Comparison of ENCODE assay signal across 24 cellular contexts in the genomic region with DNA sequence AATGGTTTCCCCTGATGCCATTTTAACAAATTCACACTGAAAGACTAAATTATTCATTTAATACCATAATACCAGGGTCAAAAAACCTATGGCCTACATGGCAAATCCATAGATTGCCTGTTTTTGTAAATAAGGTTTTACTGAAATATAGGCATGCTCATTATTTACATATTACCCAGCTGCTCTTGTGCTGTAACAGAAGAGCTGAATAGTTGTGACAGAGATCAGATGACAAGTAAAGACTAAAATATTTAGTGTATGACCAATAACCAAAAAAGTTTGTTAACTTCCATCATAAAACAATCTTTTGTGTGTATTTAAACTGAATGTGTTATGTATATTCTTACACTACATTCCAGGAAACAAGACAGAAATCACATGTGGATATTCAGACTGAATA.
DNase-seq lines count a peak whose midpoint lies in the region; ATAC-seq, FAIRE-seq and TF ChIP-seq lines count a peak whose summit lies in the region.
"Had no signal": no experiment of that assay in that cellular context is flagged by ENCODE, and none has a peak within 500 bp of the region (broad histone marks: within the 10 kb centered on the region; RNA-seq: fewer than 3 reads in every experiment).

No MANE protein-coding gene starts in this region.

- H3K9me3 Mint-ChIP-seq in stimulated activated naive B cell treated with anti-CD40 and anti-IgM and Interleukin-4, amounts not matched to agents 10 μg/mL and 1 μg/mL and 100 μg/mL, for 72 hours, result no peaks in the 10 kb centered on the region
- H3K9me3 Mint-ChIP-seq: activated CD8-positive, alpha-beta T cell treated with anti-CD3 and anti-CD28 coated beads for 36 hours; central memory CD8-positive, alpha-beta T cell; natural killer cell; type B pancreatic cell had no signal

- peaks cover 1% of the 10 kb centered on the region for H3K36me3 ChIP-seq in bronchial epithelial cell (ENCODE audit: control insufficient read depth, insufficient read depth, low read length)

- no peak for ATAC-seq in A549
- ATAC-seq in stimulated activated naive B cell treated with anti-CD40 and anti-IgM and Interleukin-4, amounts not matched to agents 10 μg/mL and 1 μg/mL and 100 μg/mL, for 72 hours (replicated peaks), result no peak
- no peak for ATAC-seq in HG02970 (IDR thresholded peaks at IDR 0.05; ENCODE audit: low FRiP score, unreplicated experiment)
- ATAC-seq: activated CD8-positive, alpha-beta T cell treated with anti-CD3 and anti-CD28 coated beads for 36 hours; left cardiac atrium; natural killer cell; pancreas had no signal

- H3K27me3 ChIP-seq in bronchial epithelial cell (ENCODE audit: control insufficient read depth, insufficient read depth, low read length), result no peaks in the 10 kb centered on the region
- H3K27me3 ChIP-seq: ascending aorta, pancreas, right atrium auricular region had no signal

- no peak for TF ChIP-seq EP300 in A549 (IDR thresholded peaks at IDR 0.05)

- H3K27me3 Mint-ChIP-seq in stimulated activated naive B cell treated with anti-CD40 and anti-IgM and Interleukin-4, amounts not matched to agents 10 μg/mL and 1 μg/mL and 100 μg/mL, for 72 hours, result no peaks in the 10 kb centered on the region
- H3K27me3 Mint-ChIP-seq: activated CD8-positive, alpha-beta T cell treated with anti-CD3 and anti-CD28 coated beads for 36 hours; central memory CD8-positive, alpha-beta T cell; type B pancreatic cell had no signal

- no peak for TF ChIP-seq CTCF in A549 (IDR thresholded peaks at IDR 0.05)
- no peak for TF ChIP-seq CTCF in bronchial epithelial cell (IDR thresholded peaks at IDR 0.05; ENCODE audit: insufficient read depth, low read length, severe bottlenecking)

- peak; percentile 51 for FAIRE-seq in A549 (lab: Jason Lieb, UNC)
- peak; percentile 17 for FAIRE-seq in GM12892 (lab: Jason Lieb, UNC)
- no peak for FAIRE-seq in bronchial epithelial cell (lab: Jason Lieb, UNC)
- FAIRE-seq: pancreas had no signal

- TF ChIP-seq POLR2A in A549 (IDR thresholded peaks at IDR 0.05; ENCODE audit: low read length), result no peak
- no peak for TF ChIP-seq POLR2A in GM12892 (IDR thresholded peaks at IDR 0.05; ENCODE audit: low read depth, low read length)

- no peak for DNase-seq in A549 (ENCODE audit: low read depth in 1 of 2, low spot score in 1 of 2)
- DNase-seq in GM12892 (ENCODE audit: insufficient read length), result no peak
- DNase-seq in bronchial epithelial cell (ENCODE audit: low read depth), result peak; percentile 26
- DNase-seq in foreskin melanocyte, result peak; percentile 40
- no peak for DNase-seq in islet precursor cell
- DNase-seq in stimulated activated naive B cell treated with anti-CD40 and anti-IgM and Interleukin-4, amounts not matched to agents 10 μg/mL and 1 μg/mL and 100 μg/mL, for 72 hours, result no peak
- DNase-seq in NCI-H1694 treated with DMSO at 0.1 percent for 48 hours (lab: John Stamatoyannopoulos, UW), result no peak
- DNase-seq: activated CD4-positive, CD25-positive, alpha-beta regulatory T cell treated with anti-CD3 and anti-CD28 coated beads, Interleukin-2, amount 50 U/mL, for 72 hours; activated CD8-positive, alpha-beta T cell treated with anti-CD3 and anti-CD28 coated beads for 36 hours; activated naive CD4-positive, alpha-beta T cell treated with anti-CD3 and anti-CD28 coated beads, Interleukin-2, amount 50 U/mL, for 16 hours; activated T-cell treated with anti-CD3 and anti-CD28 coated beads, Interleukin-2, amount 50 U/mL, for 1 hour; DMS153; GF-D8; left cardiac atrium; natural killer cell; NCI-H187 treated with DMSO at 0.1 percent for 48 hours; NCI-H2227 treated with DMSO at 0.1 percent for 48 hours; NCI-H748 treated with DMSO at 0.1 percent for 48 hours; pancreas had no signal

- no peak overlapping the region for H3K4me3 ChIP-seq in A549
- H3K4me3 ChIP-seq in bronchial epithelial cell (ENCODE audit: low read depth, low read length), result peak overlapping the region; percentile 24
- H3K4me3 ChIP-seq: ascending aorta, pancreas, right atrium auricular region had no signal

- POLR2A ChIA-PET in A549 (lab: Yijun Ruan, JAX), result no interaction called here

- H3K27ac ChIP-seq in A549, result no peak overlapping the region
- H3K27ac ChIP-seq: ascending aorta, pancreas, right atrium auricular region had no signal

- peaks cover 15 to 26% of the 10 kb centered on the region in 2 donors for H3K36me3 Mint-ChIP-seq in stimulated activated naive B cell treated with anti-CD40 and anti-IgM and Interleukin-4, amounts not matched to agents 10 μg/mL and 1 μg/mL and 100 μg/mL, for 72 hours
- H3K36me3 Mint-ChIP-seq: natural killer cell had no signal

- peaks cover 12% of the 10 kb centered on the region; the same call in 2 of the 3 replicates for H3K4me1 ChIP-seq in A549
- H3K4me1 ChIP-seq: ascending aorta, pancreas, right atrium auricular region had no signal

- no peak overlapping the region for H3K4me3 Mint-ChIP-seq in stimulated activated naive B cell treated with anti-CD40 and anti-IgM and Interleukin-4, amounts not matched to agents 10 μg/mL and 1 μg/mL and 100 μg/mL, for 72 hours
- H3K4me3 Mint-ChIP-seq: activated CD8-positive, alpha-beta T cell treated with anti-CD3 and anti-CD28 coated beads for 36 hours; central memory CD8-positive, alpha-beta T cell; natural killer cell; type B pancreatic cell had no signal

- no peaks in the 10 kb centered on the region for H3K4me1 Mint-ChIP-seq in stimulated activated naive B cell treated with anti-CD40 and anti-IgM and Interleukin-4, amounts not matched to agents 10 μg/mL and 1 μg/mL and 100 μg/mL, for 72 hours
- H3K4me1 Mint-ChIP-seq: natural killer cell had no signal

- no peak for TF ChIP-seq RAD21 in A549 (conservative IDR thresholded peaks at IDR 0.05 in 1 of 2, IDR thresholded peaks at IDR 0.05 in 1 of 2)

- H3K9me3 ChIP-seq in A549, result no peaks in the 10 kb centered on the region
- H3K9me3 ChIP-seq: ascending aorta, right atrium auricular region had no signal

- H3K4me2 ChIP-seq in A549, result no peak overlapping the region

- CTCF ChIA-PET in A549 (lab: Yijun Ruan, JAX), result no interaction called here

- H3K27ac Mint-ChIP-seq in stimulated activated naive B cell treated with anti-CD40 and anti-IgM and Interleukin-4, amounts not matched to agents 10 μg/mL and 1 μg/mL and 100 μg/mL, for 72 hours, result no peak overlapping the region
- H3K27ac Mint-ChIP-seq: type B pancreatic cell had no signal

TF ChIP-seq in A549, 52 proteins besides CTCF, POLR2A, EP300 and RAD21 (continues in another document):
- no peak for TF ChIP-seq CBX2 (IDR thresholded peaks at IDR 0.05; ENCODE audit: borderline replicate concordance, low read depth)
- TF ChIP-seq ZNF302 (CRISPR knock-in tag; IDR thresholded peaks at IDR 0.05), result no peak
- TF ChIP-seq, protein P1, sequence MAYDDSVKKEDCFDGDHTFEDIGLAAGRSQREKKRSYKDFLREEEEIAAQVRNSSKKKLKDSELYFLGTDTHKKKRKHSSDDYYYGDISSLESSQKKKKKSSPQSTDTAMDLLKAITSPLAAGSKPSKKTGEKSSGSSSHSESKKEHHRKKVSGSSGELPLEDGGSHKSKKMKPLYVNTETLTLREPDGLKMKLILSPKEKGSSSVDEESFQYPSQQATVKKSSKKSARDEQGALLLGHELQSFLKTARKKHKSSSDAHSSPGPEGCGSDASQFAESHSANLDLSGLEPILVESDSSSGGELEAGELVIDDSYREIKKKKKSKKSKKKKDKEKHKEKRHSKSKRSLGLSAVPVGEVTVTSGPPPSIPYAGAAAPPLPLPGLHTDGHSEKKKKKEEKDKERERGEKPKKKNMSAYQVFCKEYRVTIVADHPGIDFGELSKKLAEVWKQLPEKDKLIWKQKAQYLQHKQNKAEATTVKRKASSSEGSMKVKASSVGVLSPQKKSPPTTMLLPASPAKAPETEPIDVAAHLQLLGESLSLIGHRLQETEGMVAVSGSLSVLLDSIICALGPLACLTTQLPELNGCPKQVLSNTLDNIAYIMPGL (CRISPR knock-in tag; IDR thresholded peaks at IDR 0.05; ENCODE audit: borderline replicate concordance), result no peak
- TF ChIP-seq, protein P2, sequence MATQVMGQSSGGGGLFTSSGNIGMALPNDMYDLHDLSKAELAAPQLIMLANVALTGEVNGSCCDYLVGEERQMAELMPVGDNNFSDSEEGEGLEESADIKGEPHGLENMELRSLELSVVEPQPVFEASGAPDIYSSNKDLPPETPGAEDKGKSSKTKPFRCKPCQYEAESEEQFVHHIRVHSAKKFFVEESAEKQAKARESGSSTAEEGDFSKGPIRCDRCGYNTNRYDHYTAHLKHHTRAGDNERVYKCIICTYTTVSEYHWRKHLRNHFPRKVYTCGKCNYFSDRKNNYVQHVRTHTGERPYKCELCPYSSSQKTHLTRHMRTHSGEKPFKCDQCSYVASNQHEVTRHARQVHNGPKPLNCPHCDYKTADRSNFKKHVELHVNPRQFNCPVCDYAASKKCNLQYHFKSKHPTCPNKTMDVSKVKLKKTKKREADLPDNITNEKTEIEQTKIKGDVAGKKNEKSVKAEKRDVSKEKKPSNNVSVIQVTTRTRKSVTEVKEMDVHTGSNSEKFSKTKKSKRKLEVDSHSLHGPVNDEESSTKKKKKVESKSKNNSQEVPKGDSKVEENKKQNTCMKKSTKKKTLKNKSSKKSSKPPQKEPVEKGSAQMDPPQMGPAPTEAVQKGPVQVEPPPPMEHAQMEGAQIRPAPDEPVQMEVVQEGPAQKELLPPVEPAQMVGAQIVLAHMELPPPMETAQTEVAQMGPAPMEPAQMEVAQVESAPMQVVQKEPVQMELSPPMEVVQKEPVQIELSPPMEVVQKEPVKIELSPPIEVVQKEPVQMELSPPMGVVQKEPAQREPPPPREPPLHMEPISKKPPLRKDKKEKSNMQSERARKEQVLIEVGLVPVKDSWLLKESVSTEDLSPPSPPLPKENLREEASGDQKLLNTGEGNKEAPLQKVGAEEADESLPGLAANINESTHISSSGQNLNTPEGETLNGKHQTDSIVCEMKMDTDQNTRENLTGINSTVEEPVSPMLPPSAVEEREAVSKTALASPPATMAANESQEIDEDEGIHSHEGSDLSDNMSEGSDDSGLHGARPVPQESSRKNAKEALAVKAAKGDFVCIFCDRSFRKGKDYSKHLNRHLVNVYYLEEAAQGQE (IDR thresholded peaks at IDR 0.05), result no peak
- TF ChIP-seq CBX8 (IDR thresholded peaks at IDR 0.05), result no peak
- TF ChIP-seq, protein P3, sequence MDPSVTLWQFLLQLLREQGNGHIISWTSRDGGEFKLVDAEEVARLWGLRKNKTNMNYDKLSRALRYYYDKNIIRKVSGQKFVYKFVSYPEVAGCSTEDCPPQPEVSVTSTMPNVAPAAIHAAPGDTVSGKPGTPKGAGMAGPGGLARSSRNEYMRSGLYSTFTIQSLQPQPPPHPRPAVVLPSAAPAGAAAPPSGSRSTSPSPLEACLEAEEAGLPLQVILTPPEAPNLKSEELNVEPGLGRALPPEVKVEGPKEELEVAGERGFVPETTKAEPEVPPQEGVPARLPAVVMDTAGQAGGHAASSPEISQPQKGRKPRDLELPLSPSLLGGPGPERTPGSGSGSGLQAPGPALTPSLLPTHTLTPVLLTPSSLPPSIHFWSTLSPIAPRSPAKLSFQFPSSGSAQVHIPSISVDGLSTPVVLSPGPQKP (IDR thresholded peaks at IDR 0.05; ENCODE audit: low read depth, low read length), result no peak
- no peak for TF ChIP-seq FOXS1 (CRISPR knock-in tag; IDR thresholded peaks at IDR 0.05)
- TF ChIP-seq MAFK (IDR thresholded peaks at IDR 0.05; ENCODE audit: partially characterized antibody), result no peak
- TF ChIP-seq MAZ (IDR thresholded peaks at IDR 0.05; ENCODE audit: borderline replicate concordance, low read depth, low read length), result no peak
- TF ChIP-seq POLR2AphosphoS2 (conservative IDR thresholded peaks at IDR 0.05; ENCODE audit: low read length), result no peak

Comparison
In these comparisons a context has a peak if more than half of its experiments do, and no peak if none do; other contexts are left out.
1. DNase-seq: peak in bronchial epithelial cell (single experiment) and foreskin melanocyte (single experiment); none in A549 (0 of 2), GM12892 (single experiment), islet precursor cell (single experiment), stimulated activated naive B cell treated with anti-CD40 and anti-IgM and Interleukin-4, amounts not matched to agents 10 μg/mL and 1 μg/mL and 100 μg/mL, for 72 hours (single experiment) and NCI-H1694 treated with DMSO at 0.1 percent for 48 hours (single experiment).